ENCODE assay signal across 8 cellular contexts in the genomic region with DNA sequence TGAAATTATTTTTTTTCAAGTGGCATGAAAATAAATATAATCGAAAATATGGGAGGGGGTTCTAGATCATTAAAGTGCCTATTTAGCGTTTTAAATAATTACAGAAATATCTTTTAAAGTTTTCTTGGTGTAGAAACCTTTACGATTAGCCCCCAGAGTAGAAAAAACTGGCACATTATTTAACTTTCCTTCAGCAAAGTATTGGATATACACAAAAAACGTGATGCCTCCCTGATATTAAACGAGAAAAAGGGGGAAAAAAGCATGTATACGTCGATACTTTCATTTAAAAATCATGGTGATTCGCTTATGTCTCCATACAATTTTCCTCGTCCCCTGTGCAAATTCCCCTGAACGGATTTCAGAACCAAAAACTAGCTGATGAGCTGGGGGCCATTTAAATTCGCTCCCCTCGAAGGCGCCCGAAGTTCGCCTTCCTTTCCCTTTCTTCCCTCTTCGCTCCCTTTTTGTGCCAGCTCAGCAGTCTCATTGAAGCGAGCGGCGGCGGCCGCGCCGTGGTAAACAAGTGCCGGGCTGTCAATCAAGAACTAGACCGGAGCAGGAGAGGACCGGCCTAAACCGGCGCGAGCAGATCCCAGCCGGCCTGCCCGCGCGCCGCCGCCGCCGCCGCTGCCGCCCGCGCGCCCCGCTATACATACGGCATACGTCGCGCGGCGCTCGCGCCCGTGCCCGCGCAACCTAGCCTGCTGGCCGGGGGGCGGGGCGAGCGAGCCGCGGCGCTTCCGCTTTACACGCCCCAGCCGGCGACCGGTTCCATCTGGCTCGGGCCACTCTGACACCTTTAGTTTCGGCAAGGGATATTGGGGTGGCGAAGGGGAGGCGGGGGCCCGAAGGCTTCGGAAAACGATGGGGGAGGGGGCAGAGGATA. TPM values are rescaled to one million over a fixed set of nuclear protein-coding genes. Genes with fewer than 3 reads are reported as not detected.
DNase-seq lines count a peak whose midpoint lies in the region; ATAC-seq and TF ChIP-seq lines count a peak whose summit lies in the region.

No MANE protein-coding gene starts in this region.

- H3K36me3 Mint-ChIP-seq in activated CD4-positive, alpha-beta T cell treated with anti-CD3 and anti-CD28 coated beads, Interleukin-2, amount 10 ng/mL, durations not matched to agents 7 days and 5 days (ENCODE audit: low read depth): peaks cover 31% of the 10 kb centered on the region

- CTCF ChIA-PET in activated CD4-positive, alpha-beta T cell treated with anti-CD3 and anti-CD28 coated beads, Interleukin-2, amount 10 ng/mL, durations not matched to agents 7 days and 5 days (lab: Charles Lee): interaction anchor here (0.7 to 1.9 kb wide), 4 partner anchors 9 to 160 kb away, joined by 3 to 7 read pairs (median 4); no protein-coding TSS in a partner anchor

- H3K36me3 ChIP-seq in BE2C: peaks cover 40% of the 10 kb centered on the region

- DNase-seq in BE2C: peak; percentile 97
- DNase-seq in NCI-H526 (lab: John Stamatoyannopoulos, UW): peak; percentile 81 to 92
- DNase-seq in activated CD4-positive, alpha-beta T cell treated with anti-CD3 and anti-CD28 coated beads, Interleukin-2, amount 10 ng/mL, durations not matched to agents 7 days and 5 days: peak; percentile 95
- peak; percentile 93 for DNase-seq in coronary artery (ENCODE audit: low spot score)
- DNase-seq in left lobe of liver (ENCODE audit: low spot score): peak; percentile 95
- DNase-seq in stimulated activated CD4-positive, alpha-beta T cell treated with anti-CD3 and anti-CD28 coated beads, Interleukin-2, amount 100 ng/mL, for 24 hours: peak; percentile 95 to 96

- peak overlapping the region; percentile 96 for H3K4me3 Mint-ChIP-seq in activated CD4-positive, alpha-beta T cell treated with anti-CD3 and anti-CD28 coated beads, Interleukin-2, amount 10 ng/mL, durations not matched to agents 7 days and 5 days

- ATAC-seq in GM19324 (IDR thresholded peaks at IDR 0.05; ENCODE audit: low FRiP score, unreplicated experiment) (peak; percentile 76), HG03460 (IDR thresholded peaks at IDR 0.05; ENCODE audit: unreplicated experiment) (peak; percentile 56), left lobe of liver (peak; percentile 72)

- H3K27ac Mint-ChIP-seq in activated CD4-positive, alpha-beta T cell treated with anti-CD3 and anti-CD28 coated beads, Interleukin-2, amount 10 ng/mL, durations not matched to agents 7 days and 5 days: peak overlapping the region; percentile 100

- no peaks in the 10 kb centered on the region for H3K9me3 ChIP-seq in BE2C

- peaks cover 3% of the 10 kb centered on the region; the same call in 1 of the 2 replicates for H3K4me1 ChIP-seq in BE2C

- peak overlapping the region; percentile 88 for H3K4me3 ChIP-seq in BE2C (ENCODE audit: low read depth, low read length)
- peak overlapping the region; percentile 83 for H3K4me3 ChIP-seq in coronary artery

- H3K27ac ChIP-seq in coronary artery: peak overlapping the region; percentile 97

- POLR2A ChIA-PET in activated CD4-positive, alpha-beta T cell treated with anti-CD3 and anti-CD28 coated beads, Interleukin-2, amount 10 ng/mL, durations not matched to agents 7 days and 5 days (lab: Charles Lee): no interaction called here

- peaks cover 36% of the 10 kb centered on the region for H3K4me1 Mint-ChIP-seq in activated CD4-positive, alpha-beta T cell treated with anti-CD3 and anti-CD28 coated beads, Interleukin-2, amount 10 ng/mL, durations not matched to agents 7 days and 5 days

- no peaks in the 10 kb centered on the region for H3K27me3 Mint-ChIP-seq in activated CD4-positive, alpha-beta T cell treated with anti-CD3 and anti-CD28 coated beads, Interleukin-2, amount 10 ng/mL, durations not matched to agents 7 days and 5 days

- no peak for TF ChIP-seq CTCF in BE2C (IDR thresholded peaks at IDR 0.05; ENCODE audit: low read depth, low read length)
- TF ChIP-seq CTCF in coronary artery (IDR thresholded peaks at IDR 0.05): no peak

- no peaks in the 10 kb centered on the region for H3K27me3 ChIP-seq in BE2C

- H3K9me3 Mint-ChIP-seq in activated CD4-positive, alpha-beta T cell treated with anti-CD3 and anti-CD28 coated beads, Interleukin-2, amount 10 ng/mL, durations not matched to agents 7 days and 5 days: no peaks in the 10 kb centered on the region

RNA-seq across cellular contexts. Expression of gene ARRDC3, which starts 3.3 kb away (rescaled TPM):
- polyA plus RNA-seq in BE2C (2012; ENCODE audit: insufficient read depth, insufficient read length, low read depth): 14.2 TPM
- total RNA-seq in activated CD4-positive, alpha-beta T cell treated with anti-CD3 and anti-CD28 coated beads, Interleukin-2, amount 10 ng/mL, durations not matched to agents 7 days and 5 days: 10 to 100 TPM; 34.1 to 35.0 TPM
- 30.0 TPM for total RNA-seq in left lobe of liver

Comparison
In these comparisons a context has a peak if more than half of its experiments do, and no peak if none do; other contexts are left out.
1. Peak in every context shown above with its lines: DNase-seq, ATAC-seq, H3K4me3 ChIP-seq and H3K27ac ChIP-seq.